ENCODE assay signal across 8 cellular contexts in genomic region chr12:121805800-121806555, GRCh38. TPM values are rescaled to one million over a fixed set of nuclear protein-coding genes. Genes with fewer than 3 reads are reported as not detected.
DNase-seq lines count a peak whose midpoint lies in the region; ATAC-seq, FAIRE-seq and TF ChIP-seq lines count a peak whose summit lies in the region.

No MANE protein-coding gene starts in this region.

- H3K36me3 Mint-ChIP-seq in activated T-helper 1 cell treated with anti-CD3 and anti-CD28 coated beads, Interleukin-12 subunit alpha, Interleukin-12 subunit beta, Interleukin-2, Interleukin-4 antibody, amounts not matched to agents 30 ng/mL and 10 ng/mL and 1 ng/mL, durations not matched to agents 14 hours and 24 hours and 36 hours (ENCODE audit: low read depth): peaks cover 28% of the 10 kb centered on the region

- H3K4me3 ChIP-seq in heart left ventricle (peak overlapping the region in 11 of 12 donors; percentile 64 to 89 (median 77)), keratinocyte (ENCODE audit: control insufficient read depth in 2 of 3, extremely low read depth in 1 of 3, insufficient read depth in 2 of 3, low read depth in 1 of 3, low read length in 3 of 3) (peak overlapping the region; percentile 65 to 82 (median 77)), stomach smooth muscle (ENCODE audit: low read length in 2 of 2) (peak overlapping the region; percentile 70 to 79)

- peaks cover 7% of the 10 kb centered on the region for H4K20me1 ChIP-seq in keratinocyte (ENCODE audit: control insufficient read depth, extremely low read depth, insufficient read depth, low read length)

- H3K9me3 ChIP-seq in heart left ventricle: no peaks in the 10 kb centered on the region
- H3K9me3 ChIP-seq in keratinocyte (ENCODE audit: control insufficient read depth, low read depth, low read length): no peaks in the 10 kb centered on the region
- H3K9me3 ChIP-seq in stomach smooth muscle (ENCODE audit: control insufficient read depth in 2 of 2, low read length in 2 of 2): no peaks in the 10 kb centered on the region

- FAIRE-seq in keratinocyte (lab: Jason Lieb, UNC): no peak

- H3K9me3 Mint-ChIP-seq in activated T-helper 1 cell treated with anti-CD3 and anti-CD28 coated beads, Interleukin-12 subunit alpha, Interleukin-12 subunit beta, Interleukin-2, Interleukin-4 antibody, amounts not matched to agents 30 ng/mL and 10 ng/mL and 1 ng/mL, durations not matched to agents 14 hours and 24 hours and 36 hours: no peaks in the 10 kb centered on the region

- no peaks in the 10 kb centered on the region for H3K9me1 ChIP-seq in keratinocyte (ENCODE audit: control insufficient read depth, extremely low read depth, insufficient read depth, low read length)

- H3K79me2 ChIP-seq in keratinocyte (ENCODE audit: control insufficient read depth, insufficient read depth, low read length): peaks cover 60% of the 10 kb centered on the region

- H3K4me1 ChIP-seq in heart left ventricle (peaks cover 5 to 58% (median 29%) of the 10 kb centered on the region in 12 donors), keratinocyte (ENCODE audit: control insufficient read depth, extremely low read depth, insufficient read depth, low read length) (peaks cover 28% of the 10 kb centered on the region), stomach smooth muscle (ENCODE audit: control insufficient read depth, insufficient read depth, low read length) (peaks cover 40% of the 10 kb centered on the region)

- no peak for TF ChIP-seq POLR2A in heart left ventricle (IDR thresholded peaks at IDR 0.05)

- dilution Hi-C loops in keratinocyte (cut with MboI; ENCODE audit: extremely low pct_ligation_motif_present, low sequenced_read_pairs): no loop called here

- peak overlapping the region; percentile 78 for H3K27ac Mint-ChIP-seq in activated T-helper 1 cell treated with anti-CD3 and anti-CD28 coated beads, Interleukin-12 subunit alpha, Interleukin-12 subunit beta, Interleukin-2, Interleukin-4 antibody, amounts not matched to agents 30 ng/mL and 10 ng/mL and 1 ng/mL, durations not matched to agents 14 hours and 24 hours and 36 hours

- H3K27me3 Mint-ChIP-seq in activated T-helper 1 cell treated with anti-CD3 and anti-CD28 coated beads, Interleukin-12 subunit alpha, Interleukin-12 subunit beta, Interleukin-2, Interleukin-4 antibody, amounts not matched to agents 30 ng/mL and 10 ng/mL and 1 ng/mL, durations not matched to agents 14 hours and 24 hours and 36 hours (ENCODE audit: insufficient read depth): no peaks in the 10 kb centered on the region

- H3K27ac ChIP-seq in heart left ventricle (peak overlapping the region in 9 of 12 donors; percentile 41 to 100 (median 100)), keratinocyte (ENCODE audit: control insufficient read depth, insufficient read depth, low read length) (peak overlapping the region; percentile 40), stomach smooth muscle (ENCODE audit: low read length) (peak overlapping the region; percentile 37)

- peak overlapping the region; percentile 99 for H3K4me2 ChIP-seq in keratinocyte (ENCODE audit: control insufficient read depth, extremely low read depth, insufficient read depth, low read depth, low read length)

- H3K27me3 ChIP-seq in heart left ventricle (no peaks in the 10 kb centered on the region), keratinocyte (ENCODE audit: control insufficient read depth, extremely low read depth, insufficient read depth, low read length) (no peaks in the 10 kb centered on the region), stomach smooth muscle (ENCODE audit: control insufficient read depth in 1 of 2, insufficient read depth in 2 of 2, low read length in 2 of 2) (no peaks in the 10 kb centered on the region)

- peak in 2 of 5 donors; percentile 23 to 58 for DNase-seq in heart left ventricle
- DNase-seq in Right ventricle myocardium superior: no peak
- DNase-seq in activated T-helper 1 cell treated with anti-CD3 and anti-CD28 coated beads, Interleukin-12 subunit alpha, Interleukin-12 subunit beta, Interleukin-2, Interleukin-4 antibody, amounts not matched to agents 30 ng/mL and 10 ng/mL and 1 ng/mL, durations not matched to agents 14 hours and 24 hours and 36 hours (ENCODE audit: low spot score): no peak
- no peak for DNase-seq in keratinocyte (ENCODE audit: low read depth, low spot score)
- no peak for DNase-seq in NCI-H2196 treated with DMSO at 0.1 percent for 48 hours (lab: John Stamatoyannopoulos, UW; ENCODE audit: unreplicated experiment)
- DNase-seq in occipital lobe (lab: John Stamatoyannopoulos, UW): no peak
- DNase-seq in NCI-H1048 (lab: John Stamatoyannopoulos, UW): no peak

- intact Hi-C loops in heart left ventricle (cut with DNase I): no loop called here
- intact Hi-C loops in Right ventricle myocardium superior (cut with DNase I): no loop called here
- intact Hi-C loops in activated T-helper 1 cell treated with anti-CD3 and anti-CD28 coated beads, Interleukin-12 subunit alpha, Interleukin-12 subunit beta, Interleukin-2, Interleukin-4 antibody, amounts not matched to agents 30 ng/mL and 10 ng/mL and 1 ng/mL, durations not matched to agents 14 hours and 24 hours and 36 hours (cut with micrococcal nuclease): loop anchor here (10.0 kb wide), 2 partner anchors 401 to 1271 kb away; partner anchors contain the start of genes RNF10 and RNF34

- no peak overlapping the region for H2AFZ ChIP-seq in keratinocyte (ENCODE audit: control insufficient read depth, low read length)

- WGBS in heart left ventricle, 4 donors: 4 to 9% (median 5%) methylated on average over 20 to 23 of the region's 23 CpGs

- peak overlapping the region; percentile 98 for H3K9ac ChIP-seq in keratinocyte (ENCODE audit: control insufficient read depth, extremely low read depth, insufficient read depth, low read length)
- H3K9ac ChIP-seq in stomach smooth muscle (ENCODE audit: low read length in 2 of 2): peak overlapping the region; percentile 62 to 64

- peaks cover 35% of the 10 kb centered on the region for H3K4me1 Mint-ChIP-seq in activated T-helper 1 cell treated with anti-CD3 and anti-CD28 coated beads, Interleukin-12 subunit alpha, Interleukin-12 subunit beta, Interleukin-2, Interleukin-4 antibody, amounts not matched to agents 30 ng/mL and 10 ng/mL and 1 ng/mL, durations not matched to agents 14 hours and 24 hours and 36 hours (ENCODE audit: low read depth)

- H3K36me3 ChIP-seq in heart left ventricle: peaks cover 0 to 44% (median 34%) of the 10 kb centered on the region in 9 donors
- H3K36me3 ChIP-seq in keratinocyte (ENCODE audit: control insufficient read depth in 2 of 2, extremely low read depth in 1 of 2, insufficient read depth in 2 of 2, low read length in 2 of 2): peaks cover 18 to 27% of the 10 kb centered on the region in 2 experiments
- H3K36me3 ChIP-seq in stomach smooth muscle (ENCODE audit: control insufficient read depth in 2 of 2, insufficient read depth in 2 of 2, low read length in 2 of 2): peaks cover 8 to 28% of the 10 kb centered on the region in 2 donors

- no peak for TF ChIP-seq CTCF in heart left ventricle (IDR thresholded peaks at IDR 0.05)
- TF ChIP-seq CTCF in keratinocyte (optimal IDR thresholded peaks at IDR 0.05 in 1 of 3, IDR thresholded peaks at IDR 0.05 in 1 of 3, conservative IDR thresholded peaks at IDR 0.05 in 1 of 3; ENCODE audit: extremely low read depth in 1 of 3, insufficient read depth in 2 of 3, low read length in 3 of 3): no peak

- peak overlapping the region; percentile 97 for H3K4me3 Mint-ChIP-seq in activated T-helper 1 cell treated with anti-CD3 and anti-CD28 coated beads, Interleukin-12 subunit alpha, Interleukin-12 subunit beta, Interleukin-2, Interleukin-4 antibody, amounts not matched to agents 30 ng/mL and 10 ng/mL and 1 ng/mL, durations not matched to agents 14 hours and 24 hours and 36 hours

- ATAC-seq in heart left ventricle: no peak
- no peak for ATAC-seq in Right ventricle myocardium superior (ENCODE audit: poor library complexity)

RNA-seq across cellular contexts. Expression of gene SETD1B, which starts 2.2 kb away (rescaled TPM):
- 10 to 100 TPM in 5 of 9 donors, 1 to 10 TPM in 4; 6.2 to 17.0 (median 12.0) TPM for total RNA-seq in heart left ventricle
- 1 to 10 TPM; 6.9 to 7.2 TPM for polyA plus RNA-seq in heart left ventricle
- total RNA-seq in Right ventricle myocardium superior: 8.6 TPM
- 32.0 and 33.0 TPM in 2 replicates for total RNA-seq in activated T-helper 1 cell treated with anti-CD3 and anti-CD28 coated beads, Interleukin-12 subunit alpha, Interleukin-12 subunit beta, Interleukin-2, Interleukin-4 antibody, amounts not matched to agents 30 ng/mL and 10 ng/mL and 1 ng/mL, durations not matched to agents 14 hours and 24 hours and 36 hours
- polyA plus RNA-seq in keratinocyte: 0.71 to 1.2 TPM (median 0.72 TPM) in 3 replicates
- polyA plus RNA-seq in keratinocyte (2011; ENCODE audit: low read depth): 2.3 TPM
- polyA plus RNA-seq in keratinocyte (2011; cell fraction: cytosol; rRNA removed): 0.83 and 1.4 TPM in 2 replicates
- 7.9 and 9.7 TPM in 2 replicates for polyA plus RNA-seq in keratinocyte (2011; cell fraction: nucleus; rRNA removed)
- 5.2 and 6.0 TPM in 2 replicates for polyA plus RNA-seq in keratinocyte (2012; ENCODE audit: low replicate concordance)
- 1.5 to 8.6 TPM (median 2.4 TPM) in 3 replicates for polyA minus RNA-seq in keratinocyte
- polyA minus RNA-seq in keratinocyte (2011; cell fraction: cytosol; rRNA and poly(A)+ RNA removed): 4.0 TPM
- 5.5 and 6.5 TPM in 2 replicates for polyA minus RNA-seq in keratinocyte (2011; cell fraction: nucleus; rRNA and poly(A)+ RNA removed)
- total RNA-seq in occipital lobe: 2.3 TPM

RNA-seq across cellular contexts. Expression of gene RHOF, which starts 12.5 kb away (rescaled TPM):
- total RNA-seq in heart left ventricle (10 to 100 TPM; 18.8 to 45.2 (median 26.6) TPM), Right ventricle myocardium superior (41.8 TPM), occipital lobe (14.5 TPM)
- polyA plus RNA-seq in heart left ventricle (10 to 100 TPM; 18.8 to 23.8 TPM), keratinocyte (2.8 to 4.3 TPM (median 4.1 TPM) in 3 replicates)
- total RNA-seq in activated T-helper 1 cell treated with anti-CD3 and anti-CD28 coated beads, Interleukin-12 subunit alpha, Interleukin-12 subunit beta, Interleukin-2, Interleukin-4 antibody, amounts not matched to agents 30 ng/mL and 10 ng/mL and 1 ng/mL, durations not matched to agents 14 hours and 24 hours and 36 hours: 111 and 112 TPM in 2 replicates
- polyA plus RNA-seq in keratinocyte (2011; ENCODE audit: low read depth): 3.3 TPM
- polyA plus RNA-seq in keratinocyte (2011; cell fraction: cytosol; rRNA removed): 3.1 and 5.3 TPM in 2 replicates
- 4.8 and 5.9 TPM in 2 replicates for polyA plus RNA-seq in keratinocyte (2011; cell fraction: nucleus; rRNA removed)
- polyA plus RNA-seq in keratinocyte (2012; ENCODE audit: low replicate concordance): 2.5 and 6.1 TPM in 2 replicates
- 7.0 to 7.7 TPM (median 7.7 TPM) in 3 replicates for polyA minus RNA-seq in keratinocyte
- polyA minus RNA-seq in keratinocyte (2011; cell fraction: cytosol; rRNA and poly(A)+ RNA removed): 11.5 TPM
- 3.7 and 4.3 TPM in 2 replicates for polyA minus RNA-seq in keratinocyte (2011; cell fraction: nucleus; rRNA and poly(A)+ RNA removed)

RNA-seq across cellular contexts. Expression of gene HPD, which starts 52.7 kb away (rescaled TPM):
- 1 to 10 TPM in 7 of 9 donors, under 1 TPM in 2; 0.36 to 2.2 (median 1.5) TPM for total RNA-seq in heart left ventricle
- polyA plus RNA-seq in heart left ventricle: 1 to 10 TPM in 1 of 2 donors, under 1 TPM in 1; 0.55 to 1.1 TPM
- 2.7 TPM for total RNA-seq in Right ventricle myocardium superior
- not detected in 2 replicates for total RNA-seq in activated T-helper 1 cell treated with anti-CD3 and anti-CD28 coated beads, Interleukin-12 subunit alpha, Interleukin-12 subunit beta, Interleukin-2, Interleukin-4 antibody, amounts not matched to agents 30 ng/mL and 10 ng/mL and 1 ng/mL, durations not matched to agents 14 hours and 24 hours and 36 hours
- not detected in 3 replicates for polyA plus RNA-seq in keratinocyte
- not detected for polyA plus RNA-seq in keratinocyte (2011; ENCODE audit: low read depth)
- polyA plus RNA-seq in keratinocyte (2011; cell fraction: cytosol; rRNA removed): not detected in 2 replicates
- not detected in 2 replicates for polyA plus RNA-seq in keratinocyte (2011; cell fraction: nucleus; rRNA removed)
- not detected in 2 replicates for polyA plus RNA-seq in keratinocyte (2012; ENCODE audit: low replicate concordance)
- polyA minus RNA-seq in keratinocyte: not detected in 3 replicates
- not detected for polyA minus RNA-seq in keratinocyte (2011; cell fraction: cytosol; rRNA and poly(A)+ RNA removed)
- polyA minus RNA-seq in keratinocyte (2011; cell fraction: nucleus; rRNA and poly(A)+ RNA removed): not detected in 2 replicates
- not detected for total RNA-seq in occipital lobe

Comparison
In these comparisons a context has a peak if more than half of its experiments do, and no peak if none do; other contexts are left out.
1. H3K27ac ChIP-seq: peak in every context shown above with its lines; median percentile 100 in heart left ventricle; 40 in keratinocyte; 37 in stomach smooth muscle.